ENCODE assay signal across 1 cellular context in genomic region chr7:139360210-139360947, GRCh38.
TF ChIP-seq lines count a peak whose summit lies in the region.

No MANE protein-coding gene starts in this region.

TF ChIP-seq in HepG2, 621 proteins besides CTCF, POLR2A, EP300 and RAD21 (continued from another document and continues in another):
- TF ChIP-seq KLF16 (CRISPR knock-in tag; IDR thresholded peaks at IDR 0.05) (peak in 1 of 2 experiments; percentile 27; a peak in 1 of 4 replicates), BATF2 (CRISPR knock-in tag; IDR thresholded peaks at IDR 0.05) (no peak), FOXP1 (IDR thresholded peaks at IDR 0.05) (no peak), FOXP1 (CRISPR knock-in tag; IDR thresholded peaks at IDR 0.05) (no peak), JUN (CRISPR knock-in tag; IDR thresholded peaks at IDR 0.05) (no peak), ZNF329 (CRISPR knock-in tag; IDR thresholded peaks at IDR 0.05; ENCODE audit: low read depth) (no peak), ZNF543 (CRISPR knock-in tag; IDR thresholded peaks at IDR 0.05) (peak; percentile 61; the same call in 1 of the 2 replicates), E2F2 (CRISPR knock-in tag; IDR thresholded peaks at IDR 0.05; ENCODE audit: borderline replicate concordance) (no peak), AKNA (CRISPR knock-in tag; IDR thresholded peaks at IDR 0.05; ENCODE audit: borderline replicate concordance) (no peak), NR0B2 (CRISPR knock-in tag; IDR thresholded peaks at IDR 0.05) (peak; percentile 48), ZNF589 (CRISPR knock-in tag; conservative IDR thresholded peaks at IDR 0.05) (no peak; the same call in 1 of the 2 replicates), MED1 (CRISPR knock-in tag; IDR thresholded peaks at IDR 0.05) (no peak), TAF1 (CRISPR knock-in tag; IDR thresholded peaks at IDR 0.05) (no peak; the same call in none of the 2 replicates), CHD4 (IDR thresholded peaks at IDR 0.05; ENCODE audit: borderline replicate concordance, low read length) (peak; percentile 50; the same call in 1 of the 2 replicates), SSRP1 (CRISPR knock-in tag; IDR thresholded peaks at IDR 0.05) (no peak), THAP9 (CRISPR knock-in tag; IDR thresholded peaks at IDR 0.05; ENCODE audit: borderline replicate concordance) (no peak), SUZ12 (IDR thresholded peaks at IDR 0.05; ENCODE audit: low read depth, low read length) (no peak), ZNF331 (CRISPR knock-in tag; IDR thresholded peaks at IDR 0.05) (no peak), XBP1 (CRISPR knock-in tag; IDR thresholded peaks at IDR 0.05) (no peak), NFE2 (CRISPR knock-in tag; IDR thresholded peaks at IDR 0.05) (no peak), PHF5A (CRISPR knock-in tag; IDR thresholded peaks at IDR 0.05; ENCODE audit: low read depth, unreplicated experiment) (no peak), ZNF737 (CRISPR knock-in tag; IDR thresholded peaks at IDR 0.05; ENCODE audit: borderline replicate concordance) (no peak), ARID5B (CRISPR knock-in tag; IDR thresholded peaks at IDR 0.05) (peak; percentile 26), HNF1B (CRISPR knock-in tag; IDR thresholded peaks at IDR 0.05) (peak; percentile 48; the same call in 1 of the 2 replicates), CENPX (CRISPR knock-in tag; IDR thresholded peaks at IDR 0.05) (no peak), ZFP1 (CRISPR knock-in tag; IDR thresholded peaks at IDR 0.05) (no peak), KDM6A (CRISPR knock-in tag; IDR thresholded peaks at IDR 0.05; ENCODE audit: low read depth) (no peak), ZNF816 (CRISPR knock-in tag; IDR thresholded peaks at IDR 0.05; ENCODE audit: borderline replicate concordance) (no peak), ZFP41 (CRISPR knock-in tag; IDR thresholded peaks at IDR 0.05; ENCODE audit: borderline replicate concordance) (no peak), ZNF503 (CRISPR knock-in tag; IDR thresholded peaks at IDR 0.05) (no peak), TRIM22 (IDR thresholded peaks at IDR 0.05) (no peak), ZBTB7A (CRISPR knock-in tag; IDR thresholded peaks at IDR 0.05) (0 out of 2 replicates have a peak, but pooled peaks have one; percentile 60), ZBTB8A (CRISPR knock-in tag; IDR thresholded peaks at IDR 0.05; ENCODE audit: borderline replicate concordance, low read depth) (no peak), ZBTB42 (CRISPR knock-in tag; IDR thresholded peaks at IDR 0.05) (no peak), ZNF326 (CRISPR knock-in tag; IDR thresholded peaks at IDR 0.05; ENCODE audit: borderline replicate concordance) (no peak), MLLT10 (CRISPR knock-in tag; IDR thresholded peaks at IDR 0.05) (no peak), JARID2 (CRISPR knock-in tag; IDR thresholded peaks at IDR 0.05; ENCODE audit: insufficient replicate concordance) (no peak), NR2C2 (CRISPR knock-in tag; IDR thresholded peaks at IDR 0.05; ENCODE audit: borderline replicate concordance) (no peak), PREB (CRISPR knock-in tag; IDR thresholded peaks at IDR 0.05) (no peak), ZSCAN29 (CRISPR knock-in tag; conservative IDR thresholded peaks at IDR 0.05) (no peak), FOXK1 (CRISPR knock-in tag; IDR thresholded peaks at IDR 0.05; ENCODE audit: borderline replicate concordance, low read depth) (no peak; the same call in 1 of the 2 replicates), CEBPB (IDR thresholded peaks at IDR 0.05; ENCODE audit: borderline replicate concordance, low read depth, low read length) (no peak), MEIS2 (CRISPR knock-in tag; IDR thresholded peaks at IDR 0.05) (no peak)
